In the genomic region with DNA sequence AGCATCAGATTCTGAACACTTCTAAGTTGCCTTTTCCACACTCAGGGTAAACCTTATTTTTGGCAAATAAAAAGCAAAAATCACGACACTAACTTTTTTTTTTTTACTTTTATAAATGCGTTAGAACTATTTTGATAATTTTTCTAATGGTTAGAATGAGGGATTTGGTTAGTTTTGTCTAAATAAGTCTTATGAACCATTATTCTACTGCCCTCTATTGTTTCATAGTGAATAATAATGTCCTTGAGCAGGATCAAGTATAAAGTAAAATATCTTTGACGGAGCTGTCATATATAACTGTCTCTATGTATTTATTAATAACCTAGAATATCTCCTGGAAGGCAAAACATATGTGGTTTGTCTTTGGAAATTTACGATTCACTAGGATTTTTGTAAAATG, we compare ENCODE assay signal across 26 cellular contexts.
DNase-seq lines count a peak whose midpoint lies in the region; ATAC-seq and TF ChIP-seq lines count a peak whose summit lies in the region.
"Had no signal": no experiment of that assay in that cellular context is flagged by ENCODE, and none has a peak within 500 bp of the region (broad histone marks: within the 10 kb centered on the region; RNA-seq: fewer than 3 reads in every experiment).

No MANE protein-coding gene starts in this region.

- TF ChIP-seq CTCF in MCF 10A (IDR thresholded peaks at IDR 0.05; ENCODE audit: unreplicated experiment) (peak; percentile 45), mammary epithelial cell (conservative IDR thresholded peaks at IDR 0.05 in 1 of 2, IDR thresholded peaks at IDR 0.05 in 1 of 2; ENCODE audit: extremely low read depth in 1 of 2, insufficient read depth in 1 of 2, low read depth in 1 of 2, low read length in 2 of 2) (no peak), LNCaP clone FGC (IDR thresholded peaks at IDR 0.05; ENCODE audit: control insufficient read depth, extremely low read depth, insufficient read depth) (peak; percentile 5; the same call in 1 of the 2 replicates), neural cell (IDR thresholded peaks at IDR 0.05; ENCODE audit: poor library complexity, severe bottlenecking) (peak; percentile 43), PC-9 (conservative IDR thresholded peaks at IDR 0.05) (no peak)

- peak; percentile 56 for TF ChIP-seq RAD21 in neural cell (conservative IDR thresholded peaks at IDR 0.05)

- in situ Hi-C loops in mammary epithelial cell (cut with MboI; ENCODE audit: low sequenced_read_pairs in 2 of 2), result no loop called here
- in situ Hi-C loops in SK-MEL-5 (cut with HindIII; ENCODE audit: low pct_unique_long_range_greater_than_20kb, low sequenced_read_pairs), result no loop called here

- ATAC-seq in GM19467 (IDR thresholded peaks at IDR 0.05; ENCODE audit: unreplicated experiment) (no peak), GM18502 (IDR thresholded peaks at IDR 0.05; ENCODE audit: poor library complexity, unreplicated experiment) (no peak)
- ATAC-seq: A549; CD8-positive, alpha-beta T cell; HCT116 had no signal

- H3K27ac ChIP-seq in mammary epithelial cell (ENCODE audit: insufficient read depth, low read depth, low read length) (no peak overlapping the region), neural cell (ENCODE audit: low read length) (no peak overlapping the region), PC-9 (no peak overlapping the region)
- H3K27ac ChIP-seq: A549, Peyer's patch had no signal

- H3K4me1 ChIP-seq in mammary epithelial cell (ENCODE audit: insufficient read depth, low read length) (no peaks in the 10 kb centered on the region), PC-9 (replicated peaks; ENCODE audit: insufficient read depth) (no peaks in the 10 kb centered on the region)
- H3K4me1 ChIP-seq: A549, Caco-2, Peyer's patch had no signal

- CTCF ChIA-PET in MCF 10A (lab: Yijun Ruan, JAX) (interaction anchor here (0.6 to 3.2 kb wide), 32 partner anchors 12 to 1996 kb away, joined by 3 to 26 read pairs (median 4); a partner anchor contains a TSS), mammary epithelial cell (lab: Charles Lee; ENCODE audit: low non-redundant PET) (no interaction called here), PC-9 (lab: Charles Lee) (interaction anchor here (0.7 kb wide), 1 partner anchor 649 kb away, joined by 7 read pairs; no protein-coding TSS in a partner anchor)

- H3K9ac ChIP-seq in mammary epithelial cell (ENCODE audit: insufficient read depth, low read length) (no peak overlapping the region), neural cell (ENCODE audit: low read length) (no peak overlapping the region)

- POLR2A ChIA-PET in MCF 10A (lab: Yijun Ruan, JAX) (interaction anchor here (0.7 kb wide), 1 partner anchor 679 kb away, joined by 3 read pairs; no protein-coding TSS in a partner anchor), PC-9 (lab: Charles Lee; ENCODE audit: unreplicated experiment) (no interaction called here)

- H4K20me1 ChIP-seq in mammary epithelial cell (ENCODE audit: insufficient read depth, low read length), result no peaks in the 10 kb centered on the region
- H4K20me1 ChIP-seq in neural cell (ENCODE audit: insufficient read depth), result no peaks in the 10 kb centered on the region
- H4K20me1 ChIP-seq in PC-9 (ENCODE audit: insufficient read depth), result no peaks in the 10 kb centered on the region

- H3K4me3 ChIP-seq in mammary epithelial cell (replicated peaks in 1 of 3; ENCODE audit: insufficient read depth in 1 of 3, low read depth in 2 of 3, low read length in 3 of 3) (no peak overlapping the region), LNCaP clone FGC (ENCODE audit: low read depth, low read length) (no peak overlapping the region), neural cell (ENCODE audit: low read length) (no peak overlapping the region), PC-9 (no peak overlapping the region)
- H3K4me3 ChIP-seq: A549, Peyer's patch had no signal

- H3K4me2 ChIP-seq in mammary epithelial cell (ENCODE audit: insufficient read depth, low read depth, low read length), result no peak overlapping the region
- no peak overlapping the region for H3K4me2 ChIP-seq in neural cell (ENCODE audit: low read length)
- H3K4me2 ChIP-seq in PC-9, result no peak overlapping the region
- H3K4me2 ChIP-seq: A549 had no signal

- H3K9me3 Mint-ChIP-seq in MCF 10A (ENCODE audit: unreplicated experiment), result peaks cover 8% of the 10 kb centered on the region

- no peaks in the 10 kb centered on the region for H3K36me3 Mint-ChIP-seq in MCF 10A (ENCODE audit: insufficient read depth, unreplicated experiment)
- H3K36me3 Mint-ChIP-seq: CD8-positive, alpha-beta T cell had no signal

- H3K27me3 ChIP-seq in mammary epithelial cell (ENCODE audit: insufficient read depth, low read length), result no peaks in the 10 kb centered on the region
- H3K27me3 ChIP-seq in neural cell (ENCODE audit: insufficient read depth, low read depth, low read length), result no peaks in the 10 kb centered on the region
- no peaks in the 10 kb centered on the region for H3K27me3 ChIP-seq in PC-9 (ENCODE audit: insufficient read depth, low read depth)
- H3K27me3 ChIP-seq: Peyer's patch had no signal

- WGBS in mammary epithelial cell (ENCODE audit: low coverage, missing lambda C conversion rate), result 21% methylated on average over 4 of the region's 4 CpGs

- DNase-seq in MCF 10A (ENCODE audit: unreplicated experiment) (no peak), mammary epithelial cell (no peak), LNCaP clone FGC (ENCODE audit: low read depth) (no peak), SK-MEL-5 (ENCODE audit: low read depth, low spot score) (peak; percentile 7), PC-9 (no peak)
- DNase-seq: C1 segment of cervical spinal cord; Caco-2; CD8-positive, alpha-beta T cell; DMS 273 treated with DMSO at 0.1 percent for 48 hours; DND-41; IMR-90; KG1; NCI-H1092 treated with DMSO at 0.1 percent for 48 hours; NCI-H1436; NCI-H1930; NCI-H2107; NCI-H446; NCI-H524 treated with DMSO at 0.1 percent for 48 hours; NCI-H82; NK-92 treated with Interleukin-12 subunit alpha and Interleukin-12 subunit beta, amount 100 ng/mL, for 24 hours; Peyer's patch had no signal

- H3K36me3 ChIP-seq in mammary epithelial cell (ENCODE audit: insufficient read depth, low read length) (no peaks in the 10 kb centered on the region), neural cell (ENCODE audit: insufficient read depth, low read length) (no peaks in the 10 kb centered on the region), PC-9 (ENCODE audit: low read depth) (no peaks in the 10 kb centered on the region)
- H3K36me3 ChIP-seq: Peyer's patch had no signal

- TF ChIP-seq EP300 in neural cell (conservative IDR thresholded peaks at IDR 0.05; ENCODE audit: poor library complexity, severe bottlenecking), result no peak

- H3F3A ChIP-seq in neural cell (ENCODE audit: insufficient read depth, low read length, poor library complexity, severe bottlenecking) (no peaks in the 10 kb centered on the region), PC-9 (ENCODE audit: insufficient read depth, low read depth) (no peaks in the 10 kb centered on the region)

- H3K9me2 ChIP-seq in neural cell (ENCODE audit: insufficient read depth, low read length) (no peaks in the 10 kb centered on the region), PC-9 (ENCODE audit: insufficient read depth) (no peaks in the 10 kb centered on the region)

- H3K9me3 ChIP-seq in mammary epithelial cell (replicated peaks; ENCODE audit: insufficient read depth, low read length), result peaks cover 2% of the 10 kb centered on the region
- no peaks in the 10 kb centered on the region for H3K9me3 ChIP-seq in neural cell (ENCODE audit: low read length)
- H3K9me3 ChIP-seq in PC-9 (ENCODE audit: insufficient read depth, low read depth), result no peaks in the 10 kb centered on the region
- H3K9me3 ChIP-seq: A549, Caco-2, Peyer's patch had no signal

- H3K27me3 Mint-ChIP-seq in MCF 10A (ENCODE audit: insufficient read depth, unreplicated experiment), result peaks cover 36% of the 10 kb centered on the region

- H2AFZ ChIP-seq in mammary epithelial cell (ENCODE audit: low read depth, low read length) (no peak overlapping the region), neural cell (ENCODE audit: low read depth, low read length) (no peak overlapping the region), PC-9 (no peak overlapping the region)

- H3K79me2 ChIP-seq in mammary epithelial cell (ENCODE audit: insufficient read depth, low read length), result no peaks in the 10 kb centered on the region
- H3K79me2 ChIP-seq in neural cell (replicated peaks; ENCODE audit: insufficient read depth, low read length), result no peaks in the 10 kb centered on the region
- H3K79me2 ChIP-seq in PC-9 (ENCODE audit: low read depth), result no peaks in the 10 kb centered on the region

- H3K4me3 Mint-ChIP-seq in MCF 10A (ENCODE audit: unreplicated experiment), result no peak overlapping the region
- H3K4me3 Mint-ChIP-seq: CD8-positive, alpha-beta T cell had no signal

- intact Hi-C loops in MCF 10A (cut with micrococcal nuclease), result loop anchor here (1.0 to 10.0 kb wide), 4 partner anchors 215 to 847 kb away; no protein-coding TSS in a partner anchor
- intact Hi-C loops in mammary epithelial cell (cut with micrococcal nuclease), result no loop called here
- intact Hi-C loops in PC-9 (cut with micrococcal nuclease; ENCODE audit: unreplicated experiment), result no loop called here

- no peak overlapping the region for H3K27ac Mint-ChIP-seq in MCF 10A (ENCODE audit: low read depth, unreplicated experiment)
- H3K27ac Mint-ChIP-seq: CD8-positive, alpha-beta T cell had no signal

- dilution Hi-C loops in mammary epithelial cell (cut with HindIII; ENCODE audit: low sequenced_read_pairs), result no loop called here

- BruUV-seq in MCF 10A (replicated peaks; lab: Mats Ljungman, UMichigan) (no TSS peak), mammary epithelial cell (replicated peaks; lab: Mats Ljungman, UMichigan) (no TSS peak), PC-9 (replicated peaks; lab: Mats Ljungman, UMichigan) (no TSS peak)

- peaks cover 5% of the 10 kb centered on the region for H3K4me1 Mint-ChIP-seq in MCF 10A (ENCODE audit: insufficient read depth, unreplicated experiment)

TF ChIP-seq in neural cell, 6 proteins besides CTCF, POLR2A, EP300 and RAD21 (continues in another document):
- TF ChIP-seq EZH2 (IDR thresholded peaks at IDR 0.05; ENCODE audit: borderline replicate concordance, insufficient read depth, low read length, poor library complexity, severe bottlenecking), result no peak
- no peak for TF ChIP-seq POLR2AphosphoS5 (IDR thresholded peaks at IDR 0.05)
- no peak for TF ChIP-seq TAF1 (IDR thresholded peaks at IDR 0.05; ENCODE audit: low read depth)

Comparison
In these comparisons a context has a peak if more than half of its experiments do, and no peak if none do; other contexts are left out.
1. CTCF ChIP-seq: peak in MCF 10A (single experiment), LNCaP clone FGC (single experiment) and neural cell (single experiment); none in mammary epithelial cell (0 of 2) and PC-9 (single experiment).